Comparison of ENCODE assay signal across 1 cellular context in the genomic region with DNA sequence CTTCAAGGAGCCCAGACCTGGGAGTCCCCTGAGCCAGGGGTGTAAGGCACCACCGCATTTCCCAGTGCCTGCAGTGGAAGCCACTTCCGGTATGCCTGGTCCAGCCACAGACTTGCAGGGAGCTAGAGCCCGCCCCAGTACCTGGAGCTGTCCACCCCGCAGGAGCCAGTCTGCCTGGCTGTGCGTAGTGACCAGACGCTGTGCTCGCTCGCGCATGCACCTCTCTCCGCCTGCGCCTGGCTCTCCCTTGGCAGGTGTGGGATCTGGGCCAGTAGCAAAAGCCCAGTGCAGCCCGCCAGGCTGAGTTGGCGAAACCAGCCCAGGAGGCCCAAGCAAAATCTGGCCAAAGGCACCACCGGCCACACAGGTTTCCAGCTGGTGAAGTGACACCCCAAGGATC.
TF ChIP-seq lines count a peak whose summit lies in the region.

No MANE protein-coding gene starts in this region.

TF ChIP-seq in SK-N-SH treated with all-trans-retinoic acid at 6 μM for 48 hours, 23 proteins besides CTCF, POLR2A, EP300 and RAD21 (continued from another document):
- TF ChIP-seq, protein P1, sequence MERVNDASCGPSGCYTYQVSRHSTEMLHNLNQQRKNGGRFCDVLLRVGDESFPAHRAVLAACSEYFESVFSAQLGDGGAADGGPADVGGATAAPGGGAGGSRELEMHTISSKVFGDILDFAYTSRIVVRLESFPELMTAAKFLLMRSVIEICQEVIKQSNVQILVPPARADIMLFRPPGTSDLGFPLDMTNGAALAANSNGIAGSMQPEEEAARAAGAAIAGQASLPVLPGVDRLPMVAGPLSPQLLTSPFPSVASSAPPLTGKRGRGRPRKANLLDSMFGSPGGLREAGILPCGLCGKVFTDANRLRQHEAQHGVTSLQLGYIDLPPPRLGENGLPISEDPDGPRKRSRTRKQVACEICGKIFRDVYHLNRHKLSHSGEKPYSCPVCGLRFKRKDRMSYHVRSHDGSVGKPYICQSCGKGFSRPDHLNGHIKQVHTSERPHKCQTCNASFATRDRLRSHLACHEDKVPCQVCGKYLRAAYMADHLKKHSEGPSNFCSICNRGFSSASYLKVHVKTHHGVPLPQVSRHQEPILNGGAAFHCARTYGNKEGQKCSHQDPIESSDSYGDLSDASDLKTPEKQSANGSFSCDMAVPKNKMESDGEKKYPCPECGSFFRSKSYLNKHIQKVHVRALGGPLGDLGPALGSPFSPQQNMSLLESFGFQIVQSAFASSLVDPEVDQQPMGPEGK (CRISPR knock-in tag; IDR thresholded peaks at IDR 0.05; ENCODE audit: borderline replicate concordance), result no peak
- no peak for TF ChIP-seq ZC3H10 (CRISPR knock-in tag; IDR thresholded peaks at IDR 0.05)
- TF ChIP-seq, protein P2, sequence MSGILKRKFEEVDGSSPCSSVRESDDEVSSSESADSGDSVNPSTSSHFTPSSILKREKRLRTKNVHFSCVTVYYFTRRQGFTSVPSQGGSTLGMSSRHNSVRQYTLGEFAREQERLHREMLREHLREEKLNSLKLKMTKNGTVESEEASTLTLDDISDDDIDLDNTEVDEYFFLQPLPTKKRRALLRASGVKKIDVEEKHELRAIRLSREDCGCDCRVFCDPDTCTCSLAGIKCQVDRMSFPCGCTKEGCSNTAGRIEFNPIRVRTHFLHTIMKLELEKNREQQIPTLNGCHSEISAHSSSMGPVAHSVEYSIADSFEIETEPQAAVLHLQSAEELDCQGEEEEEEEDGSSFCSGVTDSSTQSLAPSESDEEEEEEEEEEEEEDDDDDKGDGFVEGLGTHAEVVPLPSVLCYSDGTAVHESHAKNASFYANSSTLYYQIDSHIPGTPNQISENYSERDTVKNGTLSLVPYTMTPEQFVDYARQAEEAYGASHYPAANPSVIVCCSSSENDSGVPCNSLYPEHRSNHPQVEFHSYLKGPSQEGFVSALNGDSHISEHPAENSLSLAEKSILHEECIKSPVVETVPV (CRISPR knock-in tag; IDR thresholded peaks at IDR 0.05), result no peak
- no peak for TF ChIP-seq ZNF8 (CRISPR knock-in tag; IDR thresholded peaks at IDR 0.05)
- TF ChIP-seq RARB (CRISPR knock-in tag; IDR thresholded peaks at IDR 0.05), result no peak
- no peak for TF ChIP-seq PPARA (CRISPR knock-in tag; IDR thresholded peaks at IDR 0.05; ENCODE audit: borderline replicate concordance)
- TF ChIP-seq BACH2 (CRISPR knock-in tag; IDR thresholded peaks at IDR 0.05; ENCODE audit: borderline replicate concordance), result no peak
- TF ChIP-seq CSDC2 (CRISPR knock-in tag; IDR thresholded peaks at IDR 0.05), result no peak
- TF ChIP-seq, protein P3, sequence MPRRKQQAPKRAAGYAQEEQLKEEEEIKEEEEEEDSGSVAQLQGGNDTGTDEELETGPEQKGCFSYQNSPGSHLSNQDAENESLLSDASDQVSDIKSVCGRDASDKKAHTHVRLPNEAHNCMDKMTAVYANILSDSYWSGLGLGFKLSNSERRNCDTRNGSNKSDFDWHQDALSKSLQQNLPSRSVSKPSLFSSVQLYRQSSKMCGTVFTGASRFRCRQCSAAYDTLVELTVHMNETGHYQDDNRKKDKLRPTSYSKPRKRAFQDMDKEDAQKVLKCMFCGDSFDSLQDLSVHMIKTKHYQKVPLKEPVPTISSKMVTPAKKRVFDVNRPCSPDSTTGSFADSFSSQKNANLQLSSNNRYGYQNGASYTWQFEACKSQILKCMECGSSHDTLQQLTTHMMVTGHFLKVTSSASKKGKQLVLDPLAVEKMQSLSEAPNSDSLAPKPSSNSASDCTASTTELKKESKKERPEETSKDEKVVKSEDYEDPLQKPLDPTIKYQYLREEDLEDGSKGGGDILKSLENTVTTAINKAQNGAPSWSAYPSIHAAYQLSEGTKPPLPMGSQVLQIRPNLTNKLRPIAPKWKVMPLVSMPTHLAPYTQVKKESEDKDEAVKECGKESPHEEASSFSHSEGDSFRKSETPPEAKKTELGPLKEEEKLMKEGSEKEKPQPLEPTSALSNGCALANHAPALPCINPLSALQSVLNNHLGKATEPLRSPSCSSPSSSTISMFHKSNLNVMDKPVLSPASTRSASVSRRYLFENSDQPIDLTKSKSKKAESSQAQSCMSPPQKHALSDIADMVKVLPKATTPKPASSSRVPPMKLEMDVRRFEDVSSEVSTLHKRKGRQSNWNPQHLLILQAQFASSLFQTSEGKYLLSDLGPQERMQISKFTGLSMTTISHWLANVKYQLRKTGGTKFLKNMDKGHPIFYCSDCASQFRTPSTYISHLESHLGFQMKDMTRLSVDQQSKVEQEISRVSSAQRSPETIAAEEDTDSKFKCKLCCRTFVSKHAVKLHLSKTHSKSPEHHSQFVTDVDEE (CRISPR knock-in tag; IDR thresholded peaks at IDR 0.05), result no peak
